ENCODE assay signal across 8 cellular contexts in the genomic region with DNA sequence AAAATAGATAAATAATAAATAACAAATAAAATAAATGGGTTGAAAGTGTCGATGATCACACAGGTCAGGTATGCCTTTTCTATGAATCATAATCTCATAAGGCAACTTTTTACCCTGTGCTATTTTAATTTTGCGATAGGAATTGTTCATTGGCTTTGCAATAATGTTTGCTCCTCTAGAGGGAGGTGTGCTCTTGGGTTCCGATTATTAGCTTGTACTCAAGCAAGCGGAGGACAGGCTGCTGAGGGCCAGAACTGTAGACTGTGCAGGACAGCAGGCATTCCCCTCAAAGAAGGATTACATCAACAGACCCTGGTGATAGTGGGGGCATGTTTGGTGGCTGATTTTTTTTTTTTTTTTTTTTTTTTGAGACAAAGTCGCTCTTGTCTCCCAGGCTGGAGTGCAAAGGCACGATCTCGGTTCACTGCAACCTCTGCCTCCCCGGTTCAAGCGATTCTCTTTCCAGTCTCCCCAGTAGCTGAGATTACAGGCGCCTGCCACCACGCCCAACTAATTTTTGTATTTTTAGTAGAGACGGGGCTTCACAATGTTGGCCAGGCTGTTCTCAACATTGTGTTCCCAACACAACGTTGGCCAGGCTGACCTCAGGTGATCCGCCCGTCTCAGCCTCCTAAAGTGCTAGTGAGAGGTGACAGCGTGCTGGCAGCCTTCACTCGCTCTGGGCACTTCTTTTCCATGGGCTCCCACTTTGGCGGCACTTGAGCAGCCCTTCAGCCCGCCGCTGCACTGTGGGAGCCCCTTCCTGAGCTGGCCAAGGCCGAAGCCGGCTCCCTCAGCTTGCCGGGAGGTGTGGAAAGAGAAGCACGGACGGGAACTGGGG. TPM values are rescaled to one million over a fixed set of nuclear protein-coding genes. Genes with fewer than 3 reads are reported as not detected.
A peak's percentile ranks its signal among the peaks of the same experiment; 100 is the strongest.
DNase-seq lines count a peak whose midpoint lies in the region; ATAC-seq and FAIRE-seq lines count a peak whose summit lies in the region.

No MANE protein-coding gene starts in this region.

- H3K36me3 ChIP-seq in effector memory CD4-positive, alpha-beta T cell (ENCODE audit: control insufficient read depth, insufficient read depth, low read length): no peaks in the 10 kb centered on the region

- no peak overlapping the region for H3K27ac Mint-ChIP-seq in activated CD4-positive, alpha-beta memory T cell treated with anti-CD3 and anti-CD28 coated beads for 36 hours

- no peak overlapping the region for H3K4me3 Mint-ChIP-seq in activated CD4-positive, alpha-beta memory T cell treated with anti-CD3 and anti-CD28 coated beads for 36 hours

- H3K27ac ChIP-seq in substantia nigra (ENCODE audit: low read depth, low read length, poor library complexity, severe bottlenecking): no peak overlapping the region
- no peak overlapping the region for H3K27ac ChIP-seq in effector memory CD4-positive, alpha-beta T cell (ENCODE audit: insufficient read depth, low read length, poor library complexity, severe bottlenecking)

- FAIRE-seq in HTR-8/SVneo (lab: Jason Lieb, UNC): no peak

- intact Hi-C loops in activated CD4-positive, alpha-beta memory T cell treated with anti-CD3 and anti-CD28 coated beads for 36 hours (cut with micrococcal nuclease): no loop called here

- no peaks in the 10 kb centered on the region for H3K4me1 Mint-ChIP-seq in activated CD4-positive, alpha-beta memory T cell treated with anti-CD3 and anti-CD28 coated beads for 36 hours (ENCODE audit: low read depth)

- H3K9me3 ChIP-seq in effector memory CD4-positive, alpha-beta T cell (ENCODE audit: control insufficient read depth, low read length): no peaks in the 10 kb centered on the region

- no peak overlapping the region for H3K4me3 ChIP-seq in effector memory CD4-positive, alpha-beta T cell (ENCODE audit: insufficient read depth, low read depth, low read length, poor library complexity, severe bottlenecking)

- H3K36me3 Mint-ChIP-seq in activated CD4-positive, alpha-beta memory T cell treated with anti-CD3 and anti-CD28 coated beads for 36 hours: peaks cover 4% of the 10 kb centered on the region

- ATAC-seq in HG03378 (IDR thresholded peaks at IDR 0.05; ENCODE audit: unreplicated experiment): no peak

- CTCF ChIA-PET in activated CD4-positive, alpha-beta memory T cell treated with anti-CD3 and anti-CD28 coated beads for 36 hours (lab: Charles Lee): no interaction called here

- POLR2A ChIA-PET in activated CD4-positive, alpha-beta memory T cell treated with anti-CD3 and anti-CD28 coated beads for 36 hours (lab: Charles Lee): no interaction called here

- no peaks in the 10 kb centered on the region for H3K4me1 ChIP-seq in effector memory CD4-positive, alpha-beta T cell (ENCODE audit: control insufficient read depth, insufficient read depth, low read length, poor library complexity, severe bottlenecking)

- H3K27me3 Mint-ChIP-seq in activated CD4-positive, alpha-beta memory T cell treated with anti-CD3 and anti-CD28 coated beads for 36 hours: no peaks in the 10 kb centered on the region

- no peaks in the 10 kb centered on the region for H3K27me3 ChIP-seq in effector memory CD4-positive, alpha-beta T cell (replicated peaks; ENCODE audit: control insufficient read depth, insufficient read depth, low read length, poor library complexity, severe bottlenecking)

- no peaks in the 10 kb centered on the region for H3K9me3 Mint-ChIP-seq in activated CD4-positive, alpha-beta memory T cell treated with anti-CD3 and anti-CD28 coated beads for 36 hours

- peak; percentile 77 for DNase-seq in AG08395 (ENCODE audit: low spot score)
- DNase-seq in HTR-8/SVneo (ENCODE audit: insufficient read length, low spot score): peak; percentile 67
- DNase-seq in amniotic epithelial cell (ENCODE audit: low read depth): peak; percentile 74
- DNase-seq in kidney tubule cell (ENCODE audit: low spot score): peak; percentile 65
- no peak for DNase-seq in substantia nigra (lab: John Stamatoyannopoulos, UW)
- DNase-seq in activated CD4-positive, alpha-beta memory T cell treated with anti-CD3 and anti-CD28 coated beads for 36 hours: no peak
- no peak for DNase-seq in effector memory CD4-positive, alpha-beta T cell

RNA-seq across cellular contexts. Expression of gene RIOK1, which starts 35.6 kb away (rescaled TPM):
- 10 to 100 TPM; 33.5 to 38.7 TPM for total RNA-seq in activated CD4-positive, alpha-beta memory T cell treated with anti-CD3 and anti-CD28 coated beads for 36 hours

RNA-seq across cellular contexts. Expression of gene CAGE1, which starts 35.6 kb away (rescaled TPM):
- under 1 TPM; 0.12 to 0.22 TPM for total RNA-seq in activated CD4-positive, alpha-beta memory T cell treated with anti-CD3 and anti-CD28 coated beads for 36 hours

Comparison
In these comparisons a context has a peak if more than half of its experiments do, and no peak if none do; other contexts are left out.
1. DNase-seq: peak in AG08395 (single experiment), HTR-8/SVneo (single experiment), amniotic epithelial cell (single experiment) and kidney tubule cell (single experiment); none in substantia nigra (0 of 49), activated CD4-positive, alpha-beta memory T cell treated with anti-CD3 and anti-CD28 coated beads for 36 hours (single experiment) and effector memory CD4-positive, alpha-beta T cell (0 of 3).